34 cellular contexts compared by ENCODE assay signal in the genomic region with DNA sequence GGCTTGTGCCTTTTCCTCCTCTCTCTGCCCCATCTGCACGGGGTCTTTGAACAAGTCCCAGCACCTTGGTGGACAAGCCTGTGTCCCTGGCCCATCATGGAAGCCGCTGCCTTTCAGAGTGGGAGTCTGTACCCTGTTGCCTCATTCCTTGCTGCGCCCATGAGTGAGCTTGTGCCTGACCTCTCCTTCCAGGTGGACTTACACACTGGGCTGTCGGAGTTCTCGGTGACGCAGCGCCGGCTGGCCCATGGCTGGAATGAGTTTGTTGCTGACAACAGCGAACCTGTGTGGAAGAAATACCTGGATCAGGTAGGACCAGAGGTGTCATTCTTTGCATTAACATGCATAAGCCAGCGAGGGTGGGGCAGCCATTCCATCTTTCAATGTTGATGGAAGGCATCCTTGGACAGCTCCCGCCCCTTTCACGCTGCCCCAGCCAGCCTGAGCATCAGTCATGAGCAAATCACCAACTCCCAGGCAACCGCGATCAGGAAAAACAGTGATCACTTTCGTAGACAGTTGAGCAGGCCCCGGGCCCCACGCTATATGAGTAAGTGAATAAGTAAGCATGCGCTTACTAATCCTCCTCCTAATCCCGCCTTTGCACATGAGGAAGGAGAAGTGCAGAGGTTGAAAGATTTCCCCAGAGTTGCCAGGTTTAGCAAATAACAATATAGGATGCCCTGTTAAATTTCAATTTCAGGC. TPM values are rescaled to one million over a fixed set of nuclear protein-coding genes. Genes with fewer than 3 reads are reported as not detected.
"Had no signal": no experiment of that assay in that cellular context is flagged by ENCODE, and none has a peak within 500 bp of the region (broad histone marks: within the 10 kb centered on the region; RNA-seq: fewer than 3 reads in every experiment).

No MANE protein-coding gene starts in this region.

- H3K4me3 ChIP-seq: adrenal gland, esophagus muscularis mucosa, heart right ventricle, lung, pancreas, psoas muscle, right atrium auricular region, smooth muscle cell had no signal

- ATAC-seq: heart right ventricle; left lobe of liver; pancreas; psoas muscle; stimulated activated memory B cell treated with anti-CD40 and anti-IgM and Interleukin-4, amounts not matched to agents 10 μg/mL and 1 μg/mL and 100 μg/mL, for 72 hours; stimulated activated naive CD8-positive, alpha-beta T cell treated with anti-CD3 and anti-CD28 coated beads, Interleukin-15, amount 100 ng/mL, for 72 hours had no signal

- H3K36me3 ChIP-seq: adrenal gland, brain microvascular endothelial cell, esophagus muscularis mucosa, heart right ventricle, pancreas, right atrium auricular region had no signal

- DNase-seq: activated CD4-positive, alpha-beta memory T cell treated with anti-CD3 and anti-CD28 coated beads for 36 hours; activated CD4-positive, alpha-beta T cell treated with anti-CD3 and anti-CD28 coated beads, Interleukin-2, amount 10 ng/mL, durations not matched to agents 24 days and 14 days; activated CD4-positive, CD25-positive, alpha-beta regulatory T cell treated with anti-CD3 and anti-CD28 coated beads, Interleukin-2, amount 50 U/mL, for 72 hours; activated CD8-positive, alpha-beta memory T cell treated with anti-CD3 and anti-CD28 coated beads, Interleukin-2, amount 50 U/mL, for 4 hours; activated effector memory CD4-positive, alpha-beta T cell treated with anti-CD3 and anti-CD28 coated beads, Interleukin-2, amount 50 U/mL, for 16 hours; activated naive CD4-positive, alpha-beta T cell treated with anti-CD3 and anti-CD28 coated beads for 36 hours; activated naive CD8-positive, alpha-beta T cell treated with anti-CD3 and anti-CD28 coated beads for 36 hours; activated T-cell treated with anti-CD3 and anti-CD28 coated beads, Interleukin-2, amount 50 U/mL, for 1 hour; adrenal gland; brain microvascular endothelial cell; cortex of kidney; foreskin melanocyte; heart right ventricle; kidney glomerular epithelial cell; mesendoderm; nephron progenitor cell; psoas muscle; stimulated activated CD4-positive, alpha-beta T cell treated with anti-CD3 and anti-CD28 coated beads, Interleukin-1b, Interleukin-23, amount 100 ng/mL, for 48 hours; stimulated activated CD4-positive, alpha-beta T cell treated with anti-CD3 and anti-CD28 coated beads, Interleukin-4, amount 100 ng/mL, for 4 hours; stimulated activated CD8-positive, alpha-beta memory T cell treated with anti-CD3 and anti-CD28 coated beads, Interleukin-4, amount 100 ng/mL, for 48 hours; stimulated activated naive CD8-positive, alpha-beta T cell treated with anti-CD3 and anti-CD28 coated beads, Interleukin-15, amount 100 ng/mL, for 72 hours had no signal

- H3K9me3 ChIP-seq: adrenal gland, esophagus muscularis mucosa, pancreas, psoas muscle had no signal

- H3K27ac ChIP-seq: adrenal gland, brain microvascular endothelial cell, esophagus muscularis mucosa, heart right ventricle, pancreas, psoas muscle, right atrium auricular region had no signal

- H3K4me1 ChIP-seq: adrenal gland, esophagus muscularis mucosa, heart right ventricle, pancreas, psoas muscle, right atrium auricular region had no signal

- H3K27me3 ChIP-seq: adrenal gland, pancreas, right atrium auricular region had no signal

- H3K4me2 ChIP-seq: smooth muscle cell had no signal

RNA-seq across cellular contexts. Expression of a gene that starts 36.8 kb away (rescaled TPM):
- total RNA-seq: activated CD4-positive, alpha-beta memory T cell treated with anti-CD3 and anti-CD28 coated beads for 36 hours; activated CD4-positive, alpha-beta T cell treated with anti-CD3 and anti-CD28 coated beads, Interleukin-2, amount 10 ng/mL, durations not matched to agents 24 days and 14 days; activated CD8-positive, alpha-beta memory T cell treated with anti-CD3 and anti-CD28 coated beads for 36 hours; activated naive CD4-positive, alpha-beta T cell treated with anti-CD3 and anti-CD28 coated beads for 36 hours; activated naive CD8-positive, alpha-beta T cell treated with anti-CD3 and anti-CD28 coated beads for 36 hours; activated T-helper 1 cell treated with anti-CD3 and anti-CD28 coated beads, Interleukin-12 subunit alpha, Interleukin-12 subunit beta, Interleukin-2, Interleukin-4 antibody, amounts not matched to agents 30 ng/mL and 10 ng/mL and 1 ng/mL, durations not matched to agents 14 hours and 24 hours and 36 hours; cardiac septum; endothelial cell of umbilical vein; glomerular endothelial cell; heart right ventricle; psoas muscle; right atrium auricular region; T-helper 1 cell treated with Interleukin-12 subunit alpha and Interleukin-12 subunit beta and Interleukin-4 antibody, amounts not matched to agents 30 ng/mL and 1 ng/mL, for 36 hours had no signal
- polyA plus RNA-seq: endothelial cell of umbilical vein had no signal
